11 cellular contexts compared by ENCODE assay signal in genomic region chrX:115553171-115553570, GRCh38.
"Had no signal": no experiment of that assay in that cellular context is flagged by ENCODE, and none has a peak within 500 bp of the region (broad histone marks: within the 10 kb centered on the region; RNA-seq: fewer than 3 reads in every experiment).

No MANE protein-coding gene starts in this region.

- DNase-seq: activated CD4-positive, alpha-beta memory T cell treated with anti-CD3 and anti-CD28 coated beads, Interleukin-2, amount 10 ng/mL, durations not matched to agents 7 days and 5 days; activated CD4-positive, alpha-beta T cell treated with anti-CD3 and anti-CD28 coated beads for 4 hours; activated effector memory CD4-positive, alpha-beta T cell treated with Interleukin-2 at 50 U/mL for 16 hours; activated naive CD4-positive, alpha-beta T cell treated with anti-CD3 and anti-CD28 coated beads, Interleukin-2, amount 50 U/mL, for 16 hours; activated T-cell treated with anti-CD3 and anti-CD28 coated beads, Interleukin-2, amount 50 U/mL, for 4 hours; effector memory CD4-positive, alpha-beta T cell; heart right ventricle; naive B cell; pancreas; tibial artery; WERI-Rb-1 had no signal
